In the genomic region with DNA sequence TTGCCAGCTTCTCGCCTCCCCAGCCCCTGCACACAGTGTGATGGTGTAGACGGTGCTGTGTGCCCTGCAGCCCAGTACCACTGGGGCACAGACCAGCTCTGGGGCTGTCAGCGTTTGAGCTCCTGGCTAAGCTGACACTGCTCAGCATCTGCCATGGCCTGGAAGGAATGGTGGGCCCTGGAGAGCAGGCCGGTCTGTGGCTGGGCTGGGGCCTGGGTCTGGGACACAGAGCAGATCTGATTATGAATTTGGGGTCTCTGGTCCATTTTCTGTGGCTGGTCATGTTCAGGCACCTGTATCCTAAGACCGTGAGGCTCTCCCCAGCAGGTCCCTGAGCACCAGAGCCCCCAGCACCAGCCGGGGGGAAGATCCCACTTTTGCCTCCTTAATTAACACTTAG, we compare ENCODE assay signal across 31 cellular contexts. TPM values are rescaled to one million over a fixed set of nuclear protein-coding genes. Genes with fewer than 3 reads are reported as not detected.
"Had no signal": no experiment of that assay in that cellular context is flagged by ENCODE, and none has a peak within 500 bp of the region (broad histone marks: within the 10 kb centered on the region; RNA-seq: fewer than 3 reads in every experiment).

No MANE protein-coding gene starts in this region.

- DNase-seq: activated CD4-positive, alpha-beta T cell treated with anti-CD3 and anti-CD28 coated beads for 1 hour; activated CD4-positive, alpha-beta T cell treated with anti-CD3 and anti-CD28 coated beads, Interleukin-2, amount 10 ng/mL, durations not matched to agents 24 days and 14 days; activated CD4-positive, alpha-beta T cell treated with anti-CD3 and anti-CD28 coated beads, Interleukin-2, amount 50 U/mL, for 48 hours; activated CD8-positive, alpha-beta memory T cell treated with anti-CD3 and anti-CD28 coated beads, Interleukin-2, amount 10 ng/mL, durations not matched to agents 7 days and 5 days; activated effector memory CD4-positive, alpha-beta T cell treated with Interleukin-2 at 50 U/mL for 16 hours; activated naive CD4-positive, alpha-beta T cell; activated T-cell treated with anti-CD3 and anti-CD28 coated beads, Interleukin-2, amount 50 U/mL, for 24 hours; body of pancreas; KG1; NCI-H1092; NCI-H1417 treated with DMSO at 0.1 percent for 48 hours; NCI-H1694; NCI-H2029; NCI-H2107; NCI-H2171 treated with DMSO at 0.1 percent for 48 hours; NCI-H226; NCI-H526 treated with DMSO at 0.1 percent for 48 hours; OCI-M1; RPMI8226; SHP77 treated with DMSO at 0.1 percent for 48 hours; T-helper 17 cell; T-helper 9 cell had no signal

- H3K36me3 ChIP-seq: ascending aorta had no signal

- H3K27me3 ChIP-seq: ascending aorta, body of pancreas had no signal

- ATAC-seq: activated CD8-positive, alpha-beta memory T cell treated with anti-CD3 and anti-CD28 coated beads, Interleukin-2, amount 10 ng/mL, durations not matched to agents 7 days and 5 days; body of pancreas; Panc1; T-helper 17 cell; WTC11 had no signal

- H3K4me3 ChIP-seq: ascending aorta, body of pancreas had no signal

- H3K9me3 ChIP-seq: ascending aorta, body of pancreas had no signal

- FAIRE-seq: bronchial epithelial cell had no signal

- H3K27ac ChIP-seq: ascending aorta, body of pancreas had no signal

- H3K4me1 ChIP-seq: ascending aorta, body of pancreas had no signal

RNA-seq across cellular contexts. Expression of a gene that starts 34.7 kb away (rescaled TPM):
- total RNA-seq: activated CD4-positive, alpha-beta T cell treated with anti-CD3 and anti-CD28 coated beads, Interleukin-2, amount 10 ng/mL, durations not matched to agents 24 days and 14 days; activated CD8-positive, alpha-beta memory T cell treated with anti-CD3 and anti-CD28 coated beads, Interleukin-2, amount 10 ng/mL, durations not matched to agents 7 days and 5 days; activated T-helper 1 cell treated with anti-CD3 and anti-CD28 coated beads, Interleukin-12 subunit alpha, Interleukin-12 subunit beta, Interleukin-2, Interleukin-4 antibody, amounts not matched to agents 30 ng/mL and 10 ng/mL and 1 ng/mL, durations not matched to agents 14 hours and 24 hours and 36 hours; ascending aorta; bronchial epithelial cell; LHCN-M2; NCI-H460; SK-MEL-5; T-helper 17 cell had no signal
- polyA plus RNA-seq: IgD-negative memory B cell had no signal
